In the genomic region with DNA sequence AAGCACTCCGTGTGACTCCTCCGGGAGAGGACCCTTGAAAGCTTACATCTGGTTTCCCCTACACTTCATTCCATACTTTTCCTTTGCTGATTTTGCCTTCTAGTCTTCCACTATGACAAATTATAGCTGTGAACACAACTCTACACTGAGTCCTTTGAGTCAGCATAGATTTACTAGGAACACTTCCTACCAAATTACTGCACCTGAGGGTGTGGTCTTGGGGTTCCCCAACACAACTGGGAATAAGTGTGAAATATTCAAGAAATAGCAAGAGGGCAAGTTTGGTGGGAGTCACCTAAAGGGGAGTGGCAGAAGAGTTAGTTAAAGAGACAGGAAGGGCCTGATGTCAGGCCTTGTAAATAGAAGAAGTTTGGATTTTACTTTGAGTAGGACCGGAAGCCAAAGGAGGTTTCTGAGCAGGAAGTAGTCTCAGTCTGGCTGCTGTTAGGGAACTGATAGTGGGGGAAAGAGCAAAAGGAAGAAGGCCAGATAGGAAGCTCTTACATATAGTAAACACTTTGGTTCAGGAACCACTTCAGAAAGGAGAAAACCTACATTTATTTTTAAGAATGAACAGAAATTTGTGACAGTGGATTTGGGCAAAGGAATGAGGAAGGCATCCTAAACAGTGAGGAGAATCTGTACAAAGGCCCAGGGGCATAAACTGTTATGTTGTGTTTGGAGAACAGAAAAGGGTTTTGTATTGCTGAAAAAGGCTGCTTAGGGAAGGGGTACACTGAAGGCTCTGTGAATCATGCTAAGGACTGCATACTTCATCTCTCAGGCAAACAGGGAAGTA, we compare ENCODE assay signal across 8 cellular contexts. TPM values are rescaled to one million over a fixed set of nuclear protein-coding genes. Genes with fewer than 3 reads are reported as not detected.
A peak's percentile ranks its signal among the peaks of the same experiment; 100 is the strongest.
DNase-seq lines count a peak whose midpoint lies in the region; ATAC-seq and TF ChIP-seq lines count a peak whose summit lies in the region.

No MANE protein-coding gene starts in this region.

- DNase-seq in activated CD4-positive, alpha-beta T cell treated with anti-CD3 and anti-CD28 coated beads, Interleukin-2, amount 10 ng/mL, durations not matched to agents 7 days and 5 days: peak; percentile 31
- DNase-seq in activated CD4-positive, alpha-beta T cell treated with anti-CD3 and anti-CD28 coated beads for 48 hours: no peak
- no peak for DNase-seq in activated naive CD4-positive, alpha-beta T cell treated with anti-CD3 and anti-CD28 coated beads, Interleukin-2, amount 50 U/mL, for 72 hours (ENCODE audit: low spot score in 2 of 2)
- DNase-seq in right lobe of liver (no peak), vagina (ENCODE audit: extremely low spot score in 2 of 2) (no peak), T1000 (lab: John Stamatoyannopoulos, UW) (no peak)
- no peak for DNase-seq in stimulated activated CD4-positive, alpha-beta T cell treated with anti-CD3 and anti-CD28 coated beads, Interleukin-15, amount 100 ng/mL, for 24 hours

- POLR2A ChIA-PET in activated CD4-positive, alpha-beta T cell treated with anti-CD3 and anti-CD28 coated beads, Interleukin-2, amount 10 ng/mL, durations not matched to agents 7 days and 5 days (lab: Charles Lee): no interaction called here

- peak overlapping the region; percentile 88 for H3K27ac Mint-ChIP-seq in activated CD4-positive, alpha-beta T cell treated with anti-CD3 and anti-CD28 coated beads, Interleukin-2, amount 10 ng/mL, durations not matched to agents 7 days and 5 days
- peak overlapping the region; percentile 81 to 87 for H3K27ac Mint-ChIP-seq in activated naive CD4-positive, alpha-beta T cell treated with anti-CD3 and anti-CD28 coated beads, Interleukin-2, amount 50 U/mL, for 72 hours

- peaks cover 0 to 26% (median 10%) of the 10 kb centered on the region in 4 donors for H3K36me3 ChIP-seq in right lobe of liver
- H3K36me3 ChIP-seq in vagina: peaks cover 0 to 30% of the 10 kb centered on the region in 2 donors

- no peak for TF ChIP-seq POLR2A in right lobe of liver (IDR thresholded peaks at IDR 0.05)
- no peak for TF ChIP-seq POLR2A in vagina (IDR thresholded peaks at IDR 0.05)

- ATAC-seq in HG03196 (IDR thresholded peaks at IDR 0.05; ENCODE audit: unreplicated experiment) (peak; percentile 81), right lobe of liver (peak; percentile 27 to 62 (median 50))
- ATAC-seq in activated naive CD4-positive, alpha-beta T cell treated with anti-CD3 and anti-CD28 coated beads, Interleukin-2, amount 50 U/mL, for 72 hours: peak; percentile 61 to 71

- H3K9me3 ChIP-seq in right lobe of liver (no peaks in the 10 kb centered on the region), vagina (no peaks in the 10 kb centered on the region)

- H3K27me3 ChIP-seq in right lobe of liver: no peaks in the 10 kb centered on the region
- H3K27me3 ChIP-seq in vagina: no peaks in the 10 kb centered on the region

- CTCF ChIA-PET in activated CD4-positive, alpha-beta T cell treated with anti-CD3 and anti-CD28 coated beads, Interleukin-2, amount 10 ng/mL, durations not matched to agents 7 days and 5 days (lab: Charles Lee): interaction anchor here (0.5 kb wide), 1 partner anchor 12 kb away, joined by 5 read pairs; no protein-coding TSS in a partner anchor

- H3K4me1 Mint-ChIP-seq in activated CD4-positive, alpha-beta T cell treated with anti-CD3 and anti-CD28 coated beads, Interleukin-2, amount 10 ng/mL, durations not matched to agents 7 days and 5 days: peaks cover 36% of the 10 kb centered on the region

- H3K9me3 Mint-ChIP-seq in activated CD4-positive, alpha-beta T cell treated with anti-CD3 and anti-CD28 coated beads, Interleukin-2, amount 10 ng/mL, durations not matched to agents 7 days and 5 days: no peaks in the 10 kb centered on the region
- H3K9me3 Mint-ChIP-seq in activated naive CD4-positive, alpha-beta T cell treated with anti-CD3 and anti-CD28 coated beads, Interleukin-2, amount 50 U/mL, for 72 hours: no peaks in the 10 kb centered on the region

- TF ChIP-seq CTCF in right lobe of liver (IDR thresholded peaks at IDR 0.05) (no peak), vagina (IDR thresholded peaks at IDR 0.05) (no peak)

- WGBS in right lobe of liver (ENCODE audit: insufficient coverage, low coverage, low lambda C conversion rate, missing lambda C conversion rate): 61% methylated on average over 3 of the region's 3 CpGs

- peaks cover 0 to 60% (median 29%) of the 10 kb centered on the region in 4 donors for H3K4me1 ChIP-seq in right lobe of liver
- H3K4me1 ChIP-seq in vagina: peaks cover 14% of the 10 kb centered on the region

- H3K4me3 ChIP-seq in right lobe of liver (no peak overlapping the region), vagina (no peak overlapping the region)

- H3K27me3 Mint-ChIP-seq in activated CD4-positive, alpha-beta T cell treated with anti-CD3 and anti-CD28 coated beads, Interleukin-2, amount 10 ng/mL, durations not matched to agents 7 days and 5 days: no peaks in the 10 kb centered on the region

- H3K4me3 Mint-ChIP-seq in activated CD4-positive, alpha-beta T cell treated with anti-CD3 and anti-CD28 coated beads, Interleukin-2, amount 10 ng/mL, durations not matched to agents 7 days and 5 days: no peak overlapping the region

- H3K27ac ChIP-seq in right lobe of liver (peak overlapping the region; percentile 57 to 86 (median 86)), vagina (peak overlapping the region; percentile 51)

- peaks cover 68% of the 10 kb centered on the region for H3K36me3 Mint-ChIP-seq in activated CD4-positive, alpha-beta T cell treated with anti-CD3 and anti-CD28 coated beads, Interleukin-2, amount 10 ng/mL, durations not matched to agents 7 days and 5 days (ENCODE audit: low read depth)
- peaks cover 34 to 55% of the 10 kb centered on the region in 2 donors for H3K36me3 Mint-ChIP-seq in activated naive CD4-positive, alpha-beta T cell treated with anti-CD3 and anti-CD28 coated beads, Interleukin-2, amount 50 U/mL, for 72 hours

- intact Hi-C loops in right lobe of liver (cut with DNase I): no loop called here
- intact Hi-C loops in vagina (cut with DNase I): no loop called here

RNA-seq across cellular contexts. Expression of gene SEL1L, which starts 14.3 kb away (rescaled TPM):
- total RNA-seq in activated CD4-positive, alpha-beta T cell treated with anti-CD3 and anti-CD28 coated beads, Interleukin-2, amount 10 ng/mL, durations not matched to agents 7 days and 5 days: 10 to 100 TPM; 52.3 to 60.8 TPM
- total RNA-seq in activated naive CD4-positive, alpha-beta T cell treated with anti-CD3 and anti-CD28 coated beads, Interleukin-2, amount 50 U/mL, for 72 hours: 10 to 100 TPM; 46.8 to 67.1 TPM
- total RNA-seq in right lobe of liver: 100 to 1,000 TPM in 4 of 6 experiments, 10 to 100 TPM in 2; 60.7 to 146 (median 123) TPM
- 28.2 TPM for total RNA-seq in vagina
